In genomic region chr10:61798711-61799110, GRCh38 we compare ENCODE assay signal across 25 cellular contexts.
"Had no signal": no experiment of that assay in that cellular context is flagged by ENCODE, and none has a peak within 500 bp of the region (broad histone marks: within the 10 kb centered on the region; RNA-seq: fewer than 3 reads in every experiment).

No MANE protein-coding gene starts in this region.

- H3K36me3 ChIP-seq: suprapubic skin, tibial artery, upper lobe of right lung had no signal

- H3K27ac ChIP-seq: suprapubic skin, tibial artery, upper lobe of right lung had no signal

- H3K4me1 Mint-ChIP-seq: activated B cell treated with CpG ODN at 0.5 μM for 24 hours; activated naive CD4-positive, alpha-beta T cell treated with anti-CD3 and anti-CD28 coated beads, Interleukin-2, amount 10 ng/mL, durations not matched to agents 7 days and 5 days; activated naive CD8-positive, alpha-beta T cell treated with anti-CD3 and anti-CD28 coated beads, Interleukin-2, amount 10 ng/mL, durations not matched to agents 7 days and 5 days; naive B cell; neural crest cell had no signal

- H3K9me3 ChIP-seq: suprapubic skin, tibial artery, upper lobe of right lung had no signal

- H3K27me3 ChIP-seq: suprapubic skin, tibial artery, upper lobe of right lung had no signal

- ATAC-seq: esophagus mucosa, left cardiac atrium, right cardiac atrium, upper lobe of right lung had no signal

- H3K4me3 ChIP-seq: suprapubic skin, tibial artery, upper lobe of right lung had no signal

- H3K27ac Mint-ChIP-seq: activated B cell treated with CpG ODN at 0.5 μM for 24 hours; activated naive CD4-positive, alpha-beta T cell treated with anti-CD3 and anti-CD28 coated beads, Interleukin-2, amount 10 ng/mL, durations not matched to agents 7 days and 5 days; activated naive CD8-positive, alpha-beta T cell treated with anti-CD3 and anti-CD28 coated beads, Interleukin-2, amount 10 ng/mL, durations not matched to agents 7 days and 5 days; mesothelial cell of epicardium; T-helper 2 cell treated with Interferon-gamma antibody and Interleukin-4, amounts not matched to agents 5 μg/mL and 100 μg/mL, for 36 hours had no signal

- FAIRE-seq: endothelial cell of umbilical vein, frontal cortex had no signal

- H3K27me3 Mint-ChIP-seq: activated B cell treated with CpG ODN at 0.5 μM for 24 hours; activated naive CD4-positive, alpha-beta T cell treated with anti-CD3 and anti-CD28 coated beads, Interleukin-2, amount 10 ng/mL, durations not matched to agents 7 days and 5 days; activated naive CD8-positive, alpha-beta T cell treated with anti-CD3 and anti-CD28 coated beads, Interleukin-2, amount 10 ng/mL, durations not matched to agents 7 days and 5 days had no signal

- H3K4me3 Mint-ChIP-seq: activated B cell treated with CpG ODN at 0.5 μM for 24 hours; activated naive CD4-positive, alpha-beta T cell treated with anti-CD3 and anti-CD28 coated beads, Interleukin-2, amount 10 ng/mL, durations not matched to agents 7 days and 5 days; activated naive CD8-positive, alpha-beta T cell treated with anti-CD3 and anti-CD28 coated beads, Interleukin-2, amount 10 ng/mL, durations not matched to agents 7 days and 5 days; mesothelial cell of epicardium; neural crest cell; T-helper 2 cell treated with Interferon-gamma antibody and Interleukin-4, amounts not matched to agents 5 μg/mL and 100 μg/mL, for 36 hours had no signal

- DNase-seq: activated B cell treated with CpG ODN at 0.5 μM for 24 hours; activated CD4-positive, alpha-beta T cell treated with anti-CD3 and anti-CD28 coated beads for 4 hours; activated CD4-positive, alpha-beta T cell treated with anti-CD3 and anti-CD28 coated beads, Interleukin-2, amount 50 U/mL, for 4 hours; activated gamma-delta T cell; activated naive CD4-positive, alpha-beta T cell treated with anti-CD3 and anti-CD28 coated beads, Interleukin-2, amount 10 ng/mL, durations not matched to agents 7 days and 5 days; activated naive CD8-positive, alpha-beta T cell treated with anti-CD3 and anti-CD28 coated beads, Interleukin-2, amount 10 ng/mL, durations not matched to agents 7 days and 5 days; amygdala; caudate nucleus; cortex of kidney; left cardiac atrium; mammary epithelial cell; naive B cell; nucleus accumbens; right cardiac atrium; stimulated activated CD4-positive, alpha-beta T cell treated with anti-CD3 and anti-CD28 coated beads, Interleukin-15, amount 100 ng/mL, for 24 hours; stimulated activated naive CD4-positive, alpha-beta T cell; tibial artery; upper lobe of right lung had no signal

- H3K9me3 Mint-ChIP-seq: activated B cell treated with CpG ODN at 0.5 μM for 24 hours; activated naive CD4-positive, alpha-beta T cell treated with anti-CD3 and anti-CD28 coated beads, Interleukin-2, amount 10 ng/mL, durations not matched to agents 7 days and 5 days; activated naive CD8-positive, alpha-beta T cell treated with anti-CD3 and anti-CD28 coated beads, Interleukin-2, amount 10 ng/mL, durations not matched to agents 7 days and 5 days; mesothelial cell of epicardium; naive B cell; neural crest cell; T-helper 2 cell treated with Interferon-gamma antibody and Interleukin-4, amounts not matched to agents 5 μg/mL and 100 μg/mL, for 36 hours had no signal

- H3K36me3 Mint-ChIP-seq: activated naive CD4-positive, alpha-beta T cell treated with anti-CD3 and anti-CD28 coated beads, Interleukin-2, amount 10 ng/mL, durations not matched to agents 7 days and 5 days; activated naive CD8-positive, alpha-beta T cell treated with anti-CD3 and anti-CD28 coated beads, Interleukin-2, amount 10 ng/mL, durations not matched to agents 7 days and 5 days; mesothelial cell of epicardium had no signal

- H3K4me1 ChIP-seq: upper lobe of right lung had no signal
